8 cellular contexts compared by ENCODE assay signal in genomic region chr12:11649413-11650278, GRCh38. TPM values are rescaled to one million over a fixed set of nuclear protein-coding genes. Genes with fewer than 3 reads are reported as not detected.
DNase-seq lines count a peak whose midpoint lies in the region; ATAC-seq and TF ChIP-seq lines count a peak whose summit lies in the region.

Gene ETV6, plus strand, starts transcription at chr12:11649674. Its CDS starts 454 bp downstream, at chr12:11650128.

- no peaks in the 10 kb centered on the region for H3K27me3 ChIP-seq in left ventricle myocardium inferior (ENCODE audit: low read depth)

- H3K4me1 ChIP-seq in left ventricle myocardium inferior = peaks cover 51% of the 10 kb centered on the region
- no peaks in the 10 kb centered on the region for H3K4me1 ChIP-seq in urinary bladder (ENCODE audit: insufficient read depth)

- WGBS in urinary bladder = under 1% methylated on average over 85 of the region's 85 CpGs

- peaks cover 32% of the 10 kb centered on the region for H3K4me1 Mint-ChIP-seq in progenitor cell of endocrine pancreas (ENCODE audit: low read depth)

- ATAC-seq in HG02610 (IDR thresholded peaks at IDR 0.05; ENCODE audit: unreplicated experiment) = peak; percentile 41

- H3K4me3 Mint-ChIP-seq in progenitor cell of endocrine pancreas (ENCODE audit: low read depth) = peak within 1 kb of the TSS; percentile 91

- H3K27ac ChIP-seq in left ventricle myocardium inferior (replicated peaks) = peak within 1 kb of the TSS; percentile 99
- H3K27ac ChIP-seq in urinary bladder (ENCODE audit: low read depth) = peak within 1 kb of the TSS; percentile 85

- H3K27me3 Mint-ChIP-seq in progenitor cell of endocrine pancreas = no peaks in the 10 kb centered on the region

- no peaks in the 10 kb centered on the region for H3K36me3 Mint-ChIP-seq in progenitor cell of endocrine pancreas (ENCODE audit: insufficient read depth)

- no peak for TF ChIP-seq CTCF in GM12865 (IDR thresholded peaks at IDR 0.05; ENCODE audit: insufficient read depth, low read depth, low read length, missing control alignments)
- TF ChIP-seq CTCF in left ventricle myocardium inferior (IDR thresholded peaks at IDR 0.05; ENCODE audit: borderline replicate concordance) = no peak
- TF ChIP-seq CTCF in progenitor cell of endocrine pancreas (IDR thresholded peaks at IDR 0.05; ENCODE audit: unreplicated experiment) = no peak

- peak within 1 kb of the TSS; percentile 100 for H3K27ac Mint-ChIP-seq in progenitor cell of endocrine pancreas

- DNase-seq in GM12865 (ENCODE audit: low read depth) (peak; percentile 96), NCI-H1092 treated with DMSO at 0.1 percent for 48 hours (lab: John Stamatoyannopoulos, UW) (peak; percentile 84), amniotic stem cell (lab: John Stamatoyannopoulos, UW) (peak; percentile 70), left ventricle myocardium inferior (peak; percentile 64), progenitor cell of endocrine pancreas (ENCODE audit: low spot score, unreplicated experiment) (peak; percentile 64)

- H3K4me3 ChIP-seq in GM12865 (ENCODE audit: low read depth, low read length) (peak within 1 kb of the TSS; percentile 99), left ventricle myocardium inferior (peak within 1 kb of the TSS; percentile 86), urinary bladder (ENCODE audit: low read depth, low read length) (peak within 1 kb of the TSS; percentile 97)

- H3K9me3 ChIP-seq in left ventricle myocardium inferior (replicated peaks) = no peaks in the 10 kb centered on the region

- H3K36me3 ChIP-seq in left ventricle myocardium inferior (no peaks in the 10 kb centered on the region), urinary bladder (ENCODE audit: insufficient read depth) (no peaks in the 10 kb centered on the region)

- H3K9me3 Mint-ChIP-seq in progenitor cell of endocrine pancreas (ENCODE audit: low read depth) = no peaks in the 10 kb centered on the region

- intact Hi-C loops in T-helper 1 cell treated with Interleukin-12 subunit alpha and Interleukin-12 subunit beta and Interleukin-4 antibody, amounts not matched to agents 30 ng/mL and 1 ng/mL, for 36 hours (cut with micrococcal nuclease) = loop anchor here (1.0 to 10.0 kb wide), 18 partner anchors 68 to 1165 kb away; partner anchors contain the start of genes BORCS5, CDKN1B, DDX47 and DUSP16
- intact Hi-C loops in left ventricle myocardium inferior (cut with micrococcal nuclease) = loop anchor here (10.0 kb wide), 2 partner anchors 105 to 235 kb away; no protein-coding TSS in a partner anchor

RNA-seq across cellular contexts. Expression of gene ETV6, which starts in this region (rescaled TPM):
- total RNA-seq in T-helper 1 cell treated with Interleukin-12 subunit alpha and Interleukin-12 subunit beta and Interleukin-4 antibody, amounts not matched to agents 30 ng/mL and 1 ng/mL, for 36 hours = 63.7 and 72.7 TPM in 2 replicates
- total RNA-seq in left ventricle myocardium inferior = 16.9 TPM
- total RNA-seq in progenitor cell of endocrine pancreas = 49.7 and 55.2 TPM in 2 replicates
- total RNA-seq in urinary bladder = 12.7 TPM
- polyA plus RNA-seq in urinary bladder = 11.8 TPM

Comparison
In these comparisons a context has a peak if more than half of its experiments do, and no peak if none do; other contexts are left out.
1. Peak in every context shown above with its lines: DNase-seq, ATAC-seq, H3K4me3 ChIP-seq and H3K27ac ChIP-seq.